Comparison of ENCODE assay signal across 23 cellular contexts in genomic region chr1:44503625-44504024, GRCh38.
"Had no signal": no experiment of that assay in that cellular context is flagged by ENCODE, and none has a peak within 500 bp of the region (broad histone marks: within the 10 kb centered on the region; RNA-seq: fewer than 3 reads in every experiment).

No MANE protein-coding gene starts in this region.

- H3K27ac ChIP-seq: colonic mucosa, heart left ventricle, pancreas had no signal

- H3K4me3 Mint-ChIP-seq: endodermal cell; mesothelial cell of epicardium; natural killer cell; neural crest cell; stimulated activated naive B cell treated with anti-CD40 and anti-IgM and Interleukin-4, amounts not matched to agents 10 μg/mL and 1 μg/mL and 100 μg/mL, for 72 hours; stimulated activated naive CD8-positive, alpha-beta T cell treated with anti-CD3 and anti-CD28 coated beads, Interleukin-15, amount 100 ng/mL, for 72 hours had no signal

- ATAC-seq: heart left ventricle; left lobe of liver; natural killer cell; pancreas; right cardiac atrium; stimulated activated naive B cell treated with anti-CD40 and anti-IgM and Interleukin-4, amounts not matched to agents 10 μg/mL and 1 μg/mL and 100 μg/mL, for 72 hours; stimulated activated naive CD8-positive, alpha-beta T cell treated with anti-CD3 and anti-CD28 coated beads, Interleukin-15, amount 100 ng/mL, for 72 hours had no signal

- H3K9me3 Mint-ChIP-seq: endodermal cell; mesothelial cell of epicardium; natural killer cell; neural crest cell; stimulated activated naive B cell treated with anti-CD40 and anti-IgM and Interleukin-4, amounts not matched to agents 10 μg/mL and 1 μg/mL and 100 μg/mL, for 72 hours; stimulated activated naive CD8-positive, alpha-beta T cell treated with anti-CD3 and anti-CD28 coated beads, Interleukin-15, amount 100 ng/mL, for 72 hours had no signal

- H3K4me1 Mint-ChIP-seq: natural killer cell; stimulated activated naive CD8-positive, alpha-beta T cell treated with anti-CD3 and anti-CD28 coated beads, Interleukin-15, amount 100 ng/mL, for 72 hours had no signal

- H3K36me3 Mint-ChIP-seq: mesothelial cell of epicardium; natural killer cell; stimulated activated naive B cell treated with anti-CD40 and anti-IgM and Interleukin-4, amounts not matched to agents 10 μg/mL and 1 μg/mL and 100 μg/mL, for 72 hours had no signal

- H3K27ac Mint-ChIP-seq: endodermal cell; mesothelial cell of epicardium; natural killer cell; progenitor cell of endocrine pancreas; stimulated activated naive B cell treated with anti-CD40 and anti-IgM and Interleukin-4, amounts not matched to agents 10 μg/mL and 1 μg/mL and 100 μg/mL, for 72 hours; stimulated activated naive CD8-positive, alpha-beta T cell treated with anti-CD3 and anti-CD28 coated beads, Interleukin-15, amount 100 ng/mL, for 72 hours had no signal

- DNase-seq: cerebellar nuclear complex; colonic mucosa; dermis blood vessel endothelial cell; effector CD4-positive, alpha-beta T cell; endodermal cell; heart left ventricle; hippocampal formation; kidney glomerular epithelial cell; mammary epithelial cell; natural killer cell; nucleus accumbens; pancreas; right cardiac atrium; stimulated activated CD4-positive, alpha-beta T cell treated with anti-CD3 and anti-CD28 coated beads, Interleukin-15, amount 100 ng/mL, for 24 hours; stimulated activated CD4-positive, alpha-beta T cell treated with anti-CD3 and anti-CD28 coated beads, Interleukin-1b, Interleukin-23, amount 100 ng/mL, for 48 hours; stimulated activated CD4-positive, alpha-beta T cell treated with anti-CD3 and anti-CD28 coated beads, Interleukin-4, amount 100 ng/mL, for 24 hours; stimulated activated naive B cell treated with anti-CD40 and anti-IgM and Interleukin-4, amounts not matched to agents 10 μg/mL and 1 μg/mL and 100 μg/mL, for 72 hours; stimulated activated naive CD8-positive, alpha-beta T cell treated with anti-CD3 and anti-CD28 coated beads, Interleukin-15, amount 100 ng/mL, for 72 hours; trophoblast cell had no signal
